ENCODE assay signal across 1 cellular context in the genomic region with DNA sequence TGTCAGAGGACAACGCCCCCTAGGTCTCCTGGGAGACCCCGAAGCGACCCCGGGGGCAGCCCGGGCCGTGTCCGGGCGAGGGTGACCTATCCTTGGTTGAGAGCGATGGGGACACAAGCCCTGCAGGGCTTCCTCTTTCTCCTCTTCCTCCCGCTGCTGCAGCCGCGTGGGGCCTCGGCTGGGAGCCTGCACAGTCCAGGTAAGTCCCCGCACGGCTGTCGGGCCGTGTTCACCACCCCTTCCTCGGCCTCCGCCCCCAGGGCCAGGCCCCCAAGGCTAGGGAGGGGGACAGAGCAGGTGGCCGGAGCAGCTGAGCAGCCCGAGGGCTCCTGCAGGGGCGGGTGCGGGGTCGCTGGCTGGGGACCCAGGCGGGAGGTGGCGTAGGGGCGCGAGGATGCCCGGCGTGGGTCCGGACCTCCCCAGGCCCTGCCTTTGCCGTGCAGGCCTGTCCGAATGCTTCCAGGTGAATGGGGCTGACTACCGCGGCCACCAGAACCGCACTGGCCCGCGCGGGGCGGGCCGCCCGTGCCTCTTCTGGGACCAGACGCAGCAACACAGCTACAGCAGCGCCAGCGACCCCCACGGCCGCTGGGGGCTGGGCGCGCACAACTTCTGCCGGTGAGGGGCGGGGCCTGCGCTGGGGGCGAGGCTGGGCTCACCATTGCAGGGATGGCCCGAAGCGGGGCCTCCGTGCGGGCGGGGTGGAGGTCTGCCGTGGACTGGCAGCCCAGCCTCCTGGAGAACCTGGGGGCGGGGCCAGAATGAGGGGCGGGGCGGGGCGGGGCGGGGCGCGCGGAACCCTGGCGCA.
TF ChIP-seq lines count a peak whose summit lies in the region.

No MANE protein-coding gene starts in this region.

TF ChIP-seq in HepG2, 621 proteins besides CTCF, POLR2A, EP300 and RAD21 (continues in another document):
- TF ChIP-seq SKI (IDR thresholded peaks at IDR 0.05; ENCODE audit: partially characterized antibody): no peak
- TF ChIP-seq, protein P1, sequence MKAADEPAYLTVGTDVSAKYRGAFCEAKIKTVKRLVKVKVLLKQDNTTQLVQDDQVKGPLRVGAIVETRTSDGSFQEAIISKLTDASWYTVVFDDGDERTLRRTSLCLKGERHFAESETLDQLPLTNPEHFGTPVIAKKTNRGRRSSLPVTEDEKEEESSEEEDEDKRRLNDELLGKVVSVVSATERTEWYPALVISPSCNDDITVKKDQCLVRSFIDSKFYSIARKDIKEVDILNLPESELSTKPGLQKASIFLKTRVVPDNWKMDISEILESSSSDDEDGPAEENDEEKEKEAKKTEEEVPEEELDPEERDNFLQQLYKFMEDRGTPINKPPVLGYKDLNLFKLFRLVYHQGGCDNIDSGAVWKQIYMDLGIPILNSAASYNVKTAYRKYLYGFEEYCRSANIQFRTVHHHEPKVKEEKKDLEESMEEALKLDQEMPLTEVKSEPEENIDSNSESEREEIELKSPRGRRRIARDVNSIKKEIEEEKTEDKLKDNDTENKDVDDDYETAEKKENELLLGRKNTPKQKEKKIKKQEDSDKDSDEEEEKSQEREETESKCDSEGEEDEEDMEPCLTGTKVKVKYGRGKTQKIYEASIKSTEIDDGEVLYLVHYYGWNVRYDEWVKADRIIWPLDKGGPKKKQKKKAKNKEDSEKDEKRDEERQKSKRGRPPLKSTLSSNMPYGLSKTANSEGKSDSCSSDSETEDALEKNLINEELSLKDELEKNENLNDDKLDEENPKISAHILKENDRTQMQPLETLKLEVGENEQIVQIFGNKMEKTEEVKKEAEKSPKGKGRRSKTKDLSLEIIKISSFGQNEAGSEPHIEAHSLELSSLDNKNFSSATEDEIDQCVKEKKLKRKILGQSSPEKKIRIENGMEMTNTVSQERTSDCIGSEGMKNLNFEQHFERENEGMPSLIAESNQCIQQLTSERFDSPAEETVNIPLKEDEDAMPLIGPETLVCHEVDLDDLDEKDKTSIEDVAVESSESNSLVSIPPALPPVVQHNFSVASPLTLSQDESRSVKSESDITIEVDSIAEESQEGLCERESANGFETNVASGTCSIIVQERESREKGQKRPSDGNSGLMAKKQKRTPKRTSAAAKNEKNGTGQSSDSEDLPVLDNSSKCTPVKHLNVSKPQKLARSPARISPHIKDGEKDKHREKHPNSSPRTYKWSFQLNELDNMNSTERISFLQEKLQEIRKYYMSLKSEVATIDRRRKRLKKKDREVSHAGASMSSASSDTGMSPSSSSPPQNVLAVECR (CRISPR knock-in tag; IDR thresholded peaks at IDR 0.05; ENCODE audit: borderline replicate concordance): peak; percentile 59; the same call in 1 of the 2 replicates
- TF ChIP-seq, protein P2, sequence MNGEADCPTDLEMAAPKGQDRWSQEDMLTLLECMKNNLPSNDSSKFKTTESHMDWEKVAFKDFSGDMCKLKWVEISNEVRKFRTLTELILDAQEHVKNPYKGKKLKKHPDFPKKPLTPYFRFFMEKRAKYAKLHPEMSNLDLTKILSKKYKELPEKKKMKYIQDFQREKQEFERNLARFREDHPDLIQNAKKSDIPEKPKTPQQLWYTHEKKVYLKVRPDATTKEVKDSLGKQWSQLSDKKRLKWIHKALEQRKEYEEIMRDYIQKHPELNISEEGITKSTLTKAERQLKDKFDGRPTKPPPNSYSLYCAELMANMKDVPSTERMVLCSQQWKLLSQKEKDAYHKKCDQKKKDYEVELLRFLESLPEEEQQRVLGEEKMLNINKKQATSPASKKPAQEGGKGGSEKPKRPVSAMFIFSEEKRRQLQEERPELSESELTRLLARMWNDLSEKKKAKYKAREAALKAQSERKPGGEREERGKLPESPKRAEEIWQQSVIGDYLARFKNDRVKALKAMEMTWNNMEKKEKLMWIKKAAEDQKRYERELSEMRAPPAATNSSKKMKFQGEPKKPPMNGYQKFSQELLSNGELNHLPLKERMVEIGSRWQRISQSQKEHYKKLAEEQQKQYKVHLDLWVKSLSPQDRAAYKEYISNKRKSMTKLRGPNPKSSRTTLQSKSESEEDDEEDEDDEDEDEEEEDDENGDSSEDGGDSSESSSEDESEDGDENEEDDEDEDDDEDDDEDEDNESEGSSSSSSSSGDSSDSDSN (CRISPR knock-in tag; IDR thresholded peaks at IDR 0.05): peak; percentile 54
- TF ChIP-seq, protein P3, sequence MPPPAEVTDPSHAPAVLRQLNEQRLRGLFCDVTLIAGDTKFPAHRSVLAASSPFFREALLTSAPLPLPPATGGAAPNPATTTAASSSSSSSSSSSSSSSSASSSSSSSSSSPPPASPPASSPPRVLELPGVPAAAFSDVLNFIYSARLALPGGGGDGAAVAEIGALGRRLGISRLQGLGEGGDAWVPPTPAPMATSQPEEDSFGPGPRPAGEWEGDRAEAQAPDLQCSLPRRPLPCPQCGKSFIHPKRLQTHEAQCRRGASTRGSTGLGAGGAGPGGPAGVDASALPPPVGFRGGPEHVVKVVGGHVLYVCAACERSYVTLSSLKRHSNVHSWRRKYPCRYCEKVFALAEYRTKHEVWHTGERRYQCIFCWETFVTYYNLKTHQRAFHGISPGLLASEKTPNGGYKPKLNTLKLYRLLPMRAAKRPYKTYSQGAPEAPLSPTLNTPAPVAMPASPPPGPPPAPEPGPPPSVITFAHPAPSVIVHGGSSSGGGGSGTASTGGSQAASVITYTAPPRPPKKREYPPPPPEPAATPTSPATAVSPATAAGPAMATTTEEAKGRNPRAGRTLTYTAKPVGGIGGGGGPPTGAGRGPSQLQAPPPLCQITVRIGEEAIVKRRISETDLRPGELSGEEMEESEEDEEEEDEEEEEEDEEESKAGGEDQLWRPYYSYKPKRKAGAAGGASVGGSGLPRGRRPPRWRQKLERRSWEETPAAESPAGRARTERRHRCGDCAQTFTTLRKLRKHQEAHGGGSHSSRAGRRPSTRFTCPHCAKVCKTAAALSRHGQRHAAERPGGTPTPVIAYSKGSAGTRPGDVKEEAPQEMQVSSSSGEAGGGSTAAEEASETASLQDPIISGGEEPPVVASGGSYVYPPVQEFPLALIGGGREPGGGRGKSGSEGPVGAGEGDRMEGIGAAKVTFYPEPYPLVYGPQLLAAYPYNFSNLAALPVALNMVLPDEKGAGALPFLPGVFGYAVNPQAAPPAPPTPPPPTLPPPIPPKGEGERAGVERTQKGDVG (CRISPR knock-in tag; IDR thresholded peaks at IDR 0.05; ENCODE audit: borderline replicate concordance): peak; percentile 27; the same call in 1 of the 2 replicates
- TF ChIP-seq AGO2 (optimal IDR thresholded peaks at IDR 0.05; ENCODE audit: low read depth, low read length): peak; percentile 64
- TF ChIP-seq ADNP (CRISPR knock-in tag; IDR thresholded peaks at IDR 0.05): no peak
- TF ChIP-seq ZNF451 (CRISPR knock-in tag; IDR thresholded peaks at IDR 0.05): no peak
- TF ChIP-seq, protein P4, sequence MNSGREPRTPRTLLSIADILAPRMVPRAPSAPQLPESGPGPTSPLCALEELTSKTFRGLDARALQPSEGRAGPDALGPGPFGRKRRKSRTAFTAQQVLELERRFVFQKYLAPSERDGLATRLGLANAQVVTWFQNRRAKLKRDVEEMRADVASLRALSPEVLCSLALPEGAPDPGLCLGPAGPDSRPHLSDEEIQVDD (CRISPR knock-in tag; IDR thresholded peaks at IDR 0.05; ENCODE audit: borderline replicate concordance): no peak
- no peak for TF ChIP-seq ZNF383 (CRISPR knock-in tag; IDR thresholded peaks at IDR 0.05; ENCODE audit: borderline replicate concordance)
- no peak for TF ChIP-seq ZNF816 (CRISPR knock-in tag; IDR thresholded peaks at IDR 0.05; ENCODE audit: borderline replicate concordance)
- no peak for TF ChIP-seq FOSL2 (CRISPR knock-in tag; IDR thresholded peaks at IDR 0.05)
- TF ChIP-seq ZSCAN21 (CRISPR knock-in tag; IDR thresholded peaks at IDR 0.05; ENCODE audit: borderline replicate concordance): no peak
- TF ChIP-seq, protein P5, sequence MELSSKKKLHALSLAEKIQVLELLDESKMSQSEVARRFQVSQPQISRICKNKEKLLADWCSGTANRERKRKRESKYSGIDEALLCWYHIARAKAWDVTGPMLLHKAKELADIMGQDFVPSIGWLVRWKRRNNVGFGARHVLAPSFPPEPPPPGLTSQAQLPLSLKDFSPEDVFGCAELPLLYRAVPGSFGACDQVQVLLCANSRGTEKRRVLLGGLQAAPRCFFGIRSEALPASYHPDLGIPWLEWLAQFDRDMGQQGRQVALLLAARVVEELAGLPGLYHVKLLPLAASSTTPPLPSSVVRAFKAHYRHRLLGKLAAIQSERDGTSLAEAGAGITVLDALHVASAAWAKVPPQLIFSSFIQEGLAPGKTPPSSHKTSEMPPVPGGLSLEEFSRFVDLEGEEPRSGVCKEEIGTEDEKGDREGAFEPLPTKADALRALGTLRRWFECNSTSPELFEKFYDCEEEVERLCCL (CRISPR knock-in tag; IDR thresholded peaks at IDR 0.05; ENCODE audit: borderline replicate concordance): no peak
- TF ChIP-seq MEIS2 (CRISPR knock-in tag; IDR thresholded peaks at IDR 0.05): no peak
- no peak for TF ChIP-seq TBL1XR1 (IDR thresholded peaks at IDR 0.05; ENCODE audit: borderline replicate concordance, low read length, partially characterized antibody)
- TF ChIP-seq, protein P6, sequence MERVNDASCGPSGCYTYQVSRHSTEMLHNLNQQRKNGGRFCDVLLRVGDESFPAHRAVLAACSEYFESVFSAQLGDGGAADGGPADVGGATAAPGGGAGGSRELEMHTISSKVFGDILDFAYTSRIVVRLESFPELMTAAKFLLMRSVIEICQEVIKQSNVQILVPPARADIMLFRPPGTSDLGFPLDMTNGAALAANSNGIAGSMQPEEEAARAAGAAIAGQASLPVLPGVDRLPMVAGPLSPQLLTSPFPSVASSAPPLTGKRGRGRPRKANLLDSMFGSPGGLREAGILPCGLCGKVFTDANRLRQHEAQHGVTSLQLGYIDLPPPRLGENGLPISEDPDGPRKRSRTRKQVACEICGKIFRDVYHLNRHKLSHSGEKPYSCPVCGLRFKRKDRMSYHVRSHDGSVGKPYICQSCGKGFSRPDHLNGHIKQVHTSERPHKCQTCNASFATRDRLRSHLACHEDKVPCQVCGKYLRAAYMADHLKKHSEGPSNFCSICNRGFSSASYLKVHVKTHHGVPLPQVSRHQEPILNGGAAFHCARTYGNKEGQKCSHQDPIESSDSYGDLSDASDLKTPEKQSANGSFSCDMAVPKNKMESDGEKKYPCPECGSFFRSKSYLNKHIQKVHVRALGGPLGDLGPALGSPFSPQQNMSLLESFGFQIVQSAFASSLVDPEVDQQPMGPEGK (CRISPR knock-in tag; IDR thresholded peaks at IDR 0.05): peak; percentile 84
- TF ChIP-seq MED13 (CRISPR knock-in tag; IDR thresholded peaks at IDR 0.05): 0 out of 2 replicates have a peak, but pooled peaks have one; percentile 43
- TF ChIP-seq, protein P7, sequence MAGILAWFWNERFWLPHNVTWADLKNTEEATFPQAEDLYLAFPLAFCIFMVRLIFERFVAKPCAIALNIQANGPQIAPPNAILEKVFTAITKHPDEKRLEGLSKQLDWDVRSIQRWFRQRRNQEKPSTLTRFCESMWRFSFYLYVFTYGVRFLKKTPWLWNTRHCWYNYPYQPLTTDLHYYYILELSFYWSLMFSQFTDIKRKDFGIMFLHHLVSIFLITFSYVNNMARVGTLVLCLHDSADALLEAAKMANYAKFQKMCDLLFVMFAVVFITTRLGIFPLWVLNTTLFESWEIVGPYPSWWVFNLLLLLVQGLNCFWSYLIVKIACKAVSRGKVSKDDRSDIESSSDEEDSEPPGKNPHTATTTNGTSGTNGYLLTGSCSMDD (CRISPR knock-in tag; IDR thresholded peaks at IDR 0.05): no peak
- TF ChIP-seq ZNF607 (CRISPR knock-in tag; IDR thresholded peaks at IDR 0.05; ENCODE audit: borderline replicate concordance): no peak
- TF ChIP-seq, protein P8, sequence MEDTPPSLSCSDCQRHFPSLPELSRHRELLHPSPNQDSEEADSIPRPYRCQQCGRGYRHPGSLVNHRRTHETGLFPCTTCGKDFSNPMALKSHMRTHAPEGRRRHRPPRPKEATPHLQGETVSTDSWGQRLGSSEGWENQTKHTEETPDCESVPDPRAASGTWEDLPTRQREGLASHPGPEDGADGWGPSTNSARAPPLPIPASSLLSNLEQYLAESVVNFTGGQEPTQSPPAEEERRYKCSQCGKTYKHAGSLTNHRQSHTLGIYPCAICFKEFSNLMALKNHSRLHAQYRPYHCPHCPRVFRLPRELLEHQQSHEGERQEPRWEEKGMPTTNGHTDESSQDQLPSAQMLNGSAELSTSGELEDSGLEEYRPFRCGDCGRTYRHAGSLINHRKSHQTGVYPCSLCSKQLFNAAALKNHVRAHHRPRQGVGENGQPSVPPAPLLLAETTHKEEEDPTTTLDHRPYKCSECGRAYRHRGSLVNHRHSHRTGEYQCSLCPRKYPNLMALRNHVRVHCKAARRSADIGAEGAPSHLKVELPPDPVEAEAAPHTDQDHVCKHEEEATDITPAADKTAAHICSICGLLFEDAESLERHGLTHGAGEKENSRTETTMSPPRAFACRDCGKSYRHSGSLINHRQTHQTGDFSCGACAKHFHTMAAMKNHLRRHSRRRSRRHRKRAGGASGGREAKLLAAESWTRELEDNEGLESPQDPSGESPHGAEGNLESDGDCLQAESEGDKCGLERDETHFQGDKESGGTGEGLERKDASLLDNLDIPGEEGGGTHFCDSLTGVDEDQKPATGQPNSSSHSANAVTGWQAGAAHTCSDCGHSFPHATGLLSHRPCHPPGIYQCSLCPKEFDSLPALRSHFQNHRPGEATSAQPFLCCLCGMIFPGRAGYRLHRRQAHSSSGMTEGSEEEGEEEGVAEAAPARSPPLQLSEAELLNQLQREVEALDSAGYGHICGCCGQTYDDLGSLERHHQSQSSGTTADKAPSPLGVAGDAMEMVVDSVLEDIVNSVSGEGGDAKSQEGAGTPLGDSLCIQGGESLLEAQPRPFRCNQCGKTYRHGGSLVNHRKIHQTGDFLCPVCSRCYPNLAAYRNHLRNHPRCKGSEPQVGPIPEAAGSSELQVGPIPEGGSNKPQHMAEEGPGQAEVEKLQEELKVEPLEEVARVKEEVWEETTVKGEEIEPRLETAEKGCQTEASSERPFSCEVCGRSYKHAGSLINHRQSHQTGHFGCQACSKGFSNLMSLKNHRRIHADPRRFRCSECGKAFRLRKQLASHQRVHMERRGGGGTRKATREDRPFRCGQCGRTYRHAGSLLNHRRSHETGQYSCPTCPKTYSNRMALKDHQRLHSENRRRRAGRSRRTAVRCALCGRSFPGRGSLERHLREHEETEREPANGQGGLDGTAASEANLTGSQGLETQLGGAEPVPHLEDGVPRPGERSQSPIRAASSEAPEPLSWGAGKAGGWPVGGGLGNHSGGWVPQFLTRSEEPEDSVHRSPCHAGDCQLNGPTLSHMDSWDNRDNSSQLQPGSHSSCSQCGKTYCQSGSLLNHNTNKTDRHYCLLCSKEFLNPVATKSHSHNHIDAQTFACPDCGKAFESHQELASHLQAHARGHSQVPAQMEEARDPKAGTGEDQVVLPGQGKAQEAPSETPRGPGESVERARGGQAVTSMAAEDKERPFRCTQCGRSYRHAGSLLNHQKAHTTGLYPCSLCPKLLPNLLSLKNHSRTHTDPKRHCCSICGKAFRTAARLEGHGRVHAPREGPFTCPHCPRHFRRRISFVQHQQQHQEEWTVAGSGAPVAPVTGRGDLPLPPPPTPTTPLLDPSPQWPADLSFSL (CRISPR knock-in tag; IDR thresholded peaks at IDR 0.05): no peak
- TF ChIP-seq ZNF75D (CRISPR knock-in tag; IDR thresholded peaks at IDR 0.05; ENCODE audit: borderline replicate concordance): no peak
- no peak for TF ChIP-seq ZNF782 (CRISPR knock-in tag; IDR thresholded peaks at IDR 0.05; ENCODE audit: borderline replicate concordance)
- TF ChIP-seq ZNF317 (CRISPR knock-in tag; IDR thresholded peaks at IDR 0.05): no peak
- TF ChIP-seq, protein P9, sequence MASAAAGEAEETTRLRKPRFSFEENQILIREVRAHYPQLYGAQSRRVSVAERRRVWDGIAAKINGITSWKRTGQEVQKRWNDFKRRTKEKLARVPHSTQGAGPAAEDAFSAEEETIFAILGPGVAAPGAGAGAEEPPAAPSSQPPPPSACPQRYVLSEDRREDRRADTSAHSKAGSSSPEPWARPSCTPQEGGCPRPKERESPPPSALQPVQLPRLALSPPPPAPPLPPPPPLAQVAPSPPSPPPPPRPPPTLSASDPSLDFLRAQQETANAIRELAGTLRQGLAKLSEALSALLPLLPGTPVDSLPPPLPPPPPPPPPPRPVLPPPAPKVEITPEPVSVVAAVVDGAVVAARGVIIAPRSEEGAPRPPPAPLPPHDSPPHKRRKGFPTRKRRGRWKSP (CRISPR knock-in tag; IDR thresholded peaks at IDR 0.05): 0 out of 2 replicates have a peak, but pooled peaks have one; percentile 50
- no peak for TF ChIP-seq MATR3 (CRISPR knock-in tag; IDR thresholded peaks at IDR 0.05)
